Comparison of ENCODE assay signal across 22 cellular contexts in genomic region chr3:128229077-128229837, GRCh38.
DNase-seq lines count a peak whose midpoint lies in the region; ATAC-seq and TF ChIP-seq lines count a peak whose summit lies in the region.
"Had no signal": no experiment of that assay in that cellular context is flagged by ENCODE, and none has a peak within 500 bp of the region (broad histone marks: within the 10 kb centered on the region; RNA-seq: fewer than 3 reads in every experiment).

No MANE protein-coding gene starts in this region.

- H3K27me3 ChIP-seq in left ventricle myocardium inferior (ENCODE audit: low read depth), result no peaks in the 10 kb centered on the region
- no peaks in the 10 kb centered on the region for H3K27me3 ChIP-seq in ovary
- no peaks in the 10 kb centered on the region for H3K27me3 ChIP-seq in tibial nerve
- H3K27me3 ChIP-seq in sigmoid colon, result no peaks in the 10 kb centered on the region
- H3K27me3 ChIP-seq: BLaER1 treated with 17β-estradiol and CSF1 and Interleukin-3, amounts not matched to agents 10 nM and 100 nM; MG63 had no signal

- 41 to 47% (median 46%) methylated on average over 10 of the region's 10 CpGs for WGBS in ovary, 3 donors
- 42% methylated on average over 10 of the region's 10 CpGs for WGBS in tibial nerve, 2 donors
- 89 to 94% methylated on average over 10 of the region's 10 CpGs for WGBS in sigmoid colon, 2 donors

- peak; percentile 62 for DNase-seq in coronary artery (ENCODE audit: low spot score)
- no peak for DNase-seq in left ventricle myocardium inferior
- DNase-seq in ovary, result peak in 4 of 5 donors; percentile 38 to 49 (median 41)
- no peak for DNase-seq in tibial nerve (ENCODE audit: low spot score in 2 of 2)
- DNase-seq in sigmoid colon, result no peak
- DNase-seq in activated CD4-positive, alpha-beta T cell treated with anti-CD3 and anti-CD28 coated beads, Interleukin-2, amount 50 U/mL, for 48 hours, result no peak
- DNase-seq: AML-193; CD4-positive, alpha-beta T cell; GM23248; H9; KG1; MG63; NCI-H1694; NCI-H2081; NCI-H2227 treated with DMSO at 0.1 percent for 48 hours; NCI-H526 treated with DMSO at 0.1 percent for 48 hours; RPMI8226; SHP77 treated with DMSO at 0.1 percent for 48 hours had no signal

- H3K36me3 ChIP-seq in left ventricle myocardium inferior, result no peaks in the 10 kb centered on the region
- H3K36me3 ChIP-seq in ovary, result no peaks in the 10 kb centered on the region
- H3K36me3 ChIP-seq in tibial nerve, result no peaks in the 10 kb centered on the region
- no peaks in the 10 kb centered on the region for H3K36me3 ChIP-seq in sigmoid colon
- H3K36me3 ChIP-seq: BLaER1 treated with 17β-estradiol and CSF1 and Interleukin-3, amounts not matched to agents 10 nM and 100 nM; MG63 had no signal

- no peak for ATAC-seq in HG02623 (IDR thresholded peaks at IDR 0.05; ENCODE audit: unreplicated experiment)
- ATAC-seq: A549 had no signal

- no peak for TF ChIP-seq CTCF in coronary artery (IDR thresholded peaks at IDR 0.05)
- TF ChIP-seq CTCF in left ventricle myocardium inferior (IDR thresholded peaks at IDR 0.05; ENCODE audit: borderline replicate concordance), result no peak
- no peak for TF ChIP-seq CTCF in ovary (IDR thresholded peaks at IDR 0.05)
- no peak for TF ChIP-seq CTCF in tibial nerve (IDR thresholded peaks at IDR 0.05)
- TF ChIP-seq CTCF in sigmoid colon (IDR thresholded peaks at IDR 0.05), result no peak

- TF ChIP-seq EP300 in ovary (IDR thresholded peaks at IDR 0.05), result no peak
- no peak for TF ChIP-seq EP300 in tibial nerve (IDR thresholded peaks at IDR 0.05)
- no peak for TF ChIP-seq EP300 in sigmoid colon (IDR thresholded peaks at IDR 0.05)

- TF ChIP-seq POLR2A in ovary (IDR thresholded peaks at IDR 0.05) (no peak), tibial nerve (IDR thresholded peaks at IDR 0.05) (no peak), sigmoid colon (IDR thresholded peaks at IDR 0.05) (no peak)

- intact Hi-C loops in left ventricle myocardium inferior (cut with micrococcal nuclease), result no loop called here
- intact Hi-C loops in ovary (cut with DNase I), result no loop called here
- intact Hi-C loops in sigmoid colon (cut with DNase I), result no loop called here

- peaks cover 19% of the 10 kb centered on the region for H3K4me1 ChIP-seq in left ventricle myocardium inferior
- H3K4me1 ChIP-seq in ovary (ENCODE audit: insufficient read depth), result peaks cover 9% of the 10 kb centered on the region
- peaks cover 0 to 55% (median 6%) of the 10 kb centered on the region in 4 donors for H3K4me1 ChIP-seq in tibial nerve
- peaks cover 0 to 11% (median under 1%) of the 10 kb centered on the region in 4 donors for H3K4me1 ChIP-seq in sigmoid colon
- H3K4me1 ChIP-seq: A549 had no signal

- H3K4me3 ChIP-seq in coronary artery (no peak overlapping the region), left ventricle myocardium inferior (no peak overlapping the region), ovary (no peak overlapping the region), tibial nerve (no peak overlapping the region), sigmoid colon (no peak overlapping the region)
- H3K4me3 ChIP-seq: A549; BLaER1 treated with 17β-estradiol and CSF1 and Interleukin-3, amounts not matched to agents 10 nM and 100 nM; GM23248; MG63; SK-N-MC had no signal

- H3K9me3 ChIP-seq in left ventricle myocardium inferior (replicated peaks) (no peaks in the 10 kb centered on the region), ovary (no peaks in the 10 kb centered on the region), tibial nerve (no peaks in the 10 kb centered on the region), sigmoid colon (no peaks in the 10 kb centered on the region)
- H3K9me3 ChIP-seq: A549; BLaER1 treated with 17β-estradiol and CSF1 and Interleukin-3, amounts not matched to agents 10 nM and 100 nM; MG63 had no signal

- H3K27ac ChIP-seq in coronary artery (peak overlapping the region; percentile 61 to 74), left ventricle myocardium inferior (replicated peaks) (peak overlapping the region; percentile 2), ovary (peak overlapping the region; percentile 30 to 69), tibial nerve (peak overlapping the region; percentile 38 to 81 (median 64)), sigmoid colon (no peak overlapping the region)
- H3K27ac ChIP-seq: A549; BLaER1 treated with 17β-estradiol and CSF1 and Interleukin-3, amounts not matched to agents 10 nM and 100 nM; GM23248; SK-N-MC had no signal

Comparison
In these comparisons a context has a peak if more than half of its experiments do, and no peak if none do; other contexts are left out.
1. DNase-seq: peak in coronary artery (single experiment) and ovary (4 of 5); none in left ventricle myocardium inferior (single experiment), tibial nerve (0 of 2), sigmoid colon (single experiment) and activated CD4-positive, alpha-beta T cell treated with anti-CD3 and anti-CD28 coated beads, Interleukin-2, amount 50 U/mL, for 48 hours (0 of 2).
2. H3K27ac ChIP-seq: peak in coronary artery (2 of 2), left ventricle myocardium inferior (single experiment), ovary (2 of 2) and tibial nerve (4 of 4); none in sigmoid colon (0 of 4).